22 cellular contexts compared by ENCODE assay signal in the genomic region with DNA sequence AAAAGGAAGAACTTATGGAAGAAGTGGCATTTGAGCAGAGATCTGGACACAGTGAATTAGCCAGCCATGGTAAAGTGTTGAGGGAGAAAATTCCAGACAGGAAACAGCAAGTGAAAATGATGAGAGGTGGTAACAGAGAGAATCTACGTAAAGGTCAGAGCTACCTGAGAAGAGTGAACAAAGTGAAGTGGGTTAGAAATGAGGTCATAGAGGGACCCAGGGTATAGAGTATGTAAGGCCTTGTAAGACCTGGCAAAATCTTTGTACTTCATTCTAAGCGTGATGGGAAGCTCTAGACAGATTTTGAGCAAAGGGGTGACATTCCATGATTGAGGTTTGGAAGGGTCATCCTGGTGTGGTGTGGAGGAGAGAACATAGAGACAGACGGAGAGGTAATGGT.
A peak's percentile ranks its signal among the peaks of the same experiment; 100 is the strongest.
DNase-seq lines count a peak whose midpoint lies in the region; ATAC-seq lines count a peak whose summit lies in the region.
"Had no signal": no experiment of that assay in that cellular context is flagged by ENCODE, and none has a peak within 500 bp of the region (broad histone marks: within the 10 kb centered on the region; RNA-seq: fewer than 3 reads in every experiment).

No MANE protein-coding gene starts in this region.

- peak; percentile 25 for ATAC-seq in GM18511 (IDR thresholded peaks at IDR 0.05; ENCODE audit: unreplicated experiment)
- ATAC-seq in stimulated activated naive B cell treated with anti-CD40 and anti-IgM and Interleukin-4, amounts not matched to agents 10 μg/mL and 1 μg/mL and 100 μg/mL, for 72 hours (replicated peaks) = peak; percentile 53 to 60
- no peak for ATAC-seq in GM19324 (IDR thresholded peaks at IDR 0.05; ENCODE audit: low FRiP score, unreplicated experiment)
- ATAC-seq: GM12878 had no signal

- intact Hi-C loops in dendritic cell treated with granulocyte-macrophage colony-stimulating factor and Interleukin-4, amounts not matched to agents 40 ng/mL and 50 ng/mL, for 4 days (cut with micrococcal nuclease) = no loop called here

- H3K27me3 Mint-ChIP-seq in dendritic cell treated with granulocyte-macrophage colony-stimulating factor and Interleukin-4, amounts not matched to agents 40 ng/mL and 50 ng/mL, for 4 days = peaks cover 23% of the 10 kb centered on the region
- H3K27me3 Mint-ChIP-seq in stimulated activated naive B cell treated with anti-CD40 and anti-IgM and Interleukin-4, amounts not matched to agents 10 μg/mL and 1 μg/mL and 100 μg/mL, for 72 hours = no peaks in the 10 kb centered on the region
- H3K27me3 Mint-ChIP-seq: CD4-positive, CD25-positive, alpha-beta regulatory T cell had no signal

- peaks cover 33% of the 10 kb centered on the region for H3K4me1 Mint-ChIP-seq in dendritic cell treated with granulocyte-macrophage colony-stimulating factor and Interleukin-4, amounts not matched to agents 40 ng/mL and 50 ng/mL, for 4 days (ENCODE audit: low read depth)
- H3K4me1 Mint-ChIP-seq in stimulated activated naive B cell treated with anti-CD40 and anti-IgM and Interleukin-4, amounts not matched to agents 10 μg/mL and 1 μg/mL and 100 μg/mL, for 72 hours = peaks cover 24 to 50% of the 10 kb centered on the region in 2 donors

- no peak for DNase-seq in stimulated activated naive B cell treated with anti-CD40 and anti-IgM and Interleukin-4, amounts not matched to agents 10 μg/mL and 1 μg/mL and 100 μg/mL, for 72 hours
- no peak for DNase-seq in hypothalamus (lab: John Stamatoyannopoulos, UW)
- DNase-seq: 8988T; ACHN; BE2C; C1 segment of cervical spinal cord; CD4-positive, alpha-beta memory T cell; CD4-positive, CD25-positive, alpha-beta regulatory T cell; CD8-positive, alpha-beta memory T cell; COR-L47; DMS 273 treated with DMSO at 0.1 percent for 48 hours; DMS153; DMS53; DMS79; DND-41; EL; GDM1 had no signal

- H3K9me3 Mint-ChIP-seq in dendritic cell treated with granulocyte-macrophage colony-stimulating factor and Interleukin-4, amounts not matched to agents 40 ng/mL and 50 ng/mL, for 4 days = peaks cover 6% of the 10 kb centered on the region
- H3K9me3 Mint-ChIP-seq in stimulated activated naive B cell treated with anti-CD40 and anti-IgM and Interleukin-4, amounts not matched to agents 10 μg/mL and 1 μg/mL and 100 μg/mL, for 72 hours = peaks cover 6 to 7% of the 10 kb centered on the region in 2 donors
- H3K9me3 Mint-ChIP-seq: CD8-positive, alpha-beta memory T cell had no signal

- H3K27ac Mint-ChIP-seq in dendritic cell treated with granulocyte-macrophage colony-stimulating factor and Interleukin-4, amounts not matched to agents 40 ng/mL and 50 ng/mL, for 4 days = peak overlapping the region; percentile 63
- H3K27ac Mint-ChIP-seq in stimulated activated naive B cell treated with anti-CD40 and anti-IgM and Interleukin-4, amounts not matched to agents 10 μg/mL and 1 μg/mL and 100 μg/mL, for 72 hours = no peak overlapping the region
- H3K27ac Mint-ChIP-seq: CD4-positive, alpha-beta memory T cell; CD8-positive, alpha-beta memory T cell had no signal

- no peak overlapping the region for H3K4me3 Mint-ChIP-seq in dendritic cell treated with granulocyte-macrophage colony-stimulating factor and Interleukin-4, amounts not matched to agents 40 ng/mL and 50 ng/mL, for 4 days
- peak overlapping the region in 1 of 2 donors; percentile 7 for H3K4me3 Mint-ChIP-seq in stimulated activated naive B cell treated with anti-CD40 and anti-IgM and Interleukin-4, amounts not matched to agents 10 μg/mL and 1 μg/mL and 100 μg/mL, for 72 hours
- H3K4me3 Mint-ChIP-seq: CD14-positive monocyte; CD4-positive, alpha-beta memory T cell; CD4-positive, CD25-positive, alpha-beta regulatory T cell; CD8-positive, alpha-beta memory T cell had no signal

- peaks cover 4% of the 10 kb centered on the region for H3K36me3 Mint-ChIP-seq in dendritic cell treated with granulocyte-macrophage colony-stimulating factor and Interleukin-4, amounts not matched to agents 40 ng/mL and 50 ng/mL, for 4 days (ENCODE audit: low read depth)
- peaks cover 6 to 10% of the 10 kb centered on the region in 2 donors for H3K36me3 Mint-ChIP-seq in stimulated activated naive B cell treated with anti-CD40 and anti-IgM and Interleukin-4, amounts not matched to agents 10 μg/mL and 1 μg/mL and 100 μg/mL, for 72 hours
- H3K36me3 Mint-ChIP-seq: CD4-positive, alpha-beta memory T cell; CD4-positive, CD25-positive, alpha-beta regulatory T cell; CD8-positive, alpha-beta memory T cell had no signal
